Comparison of ENCODE assay signal across 35 cellular contexts in genomic region chr19:10393137-10393536, GRCh38.
"Had no signal": no experiment of that assay in that cellular context is flagged by ENCODE, and none has a peak within 500 bp of the region (broad histone marks: within the 10 kb centered on the region; RNA-seq: fewer than 3 reads in every experiment).

No MANE protein-coding gene starts in this region.

- H3K27me3 ChIP-seq: brain microvascular endothelial cell, foreskin keratinocyte, gastroesophageal sphincter had no signal

- ATAC-seq: activated CD8-positive, alpha-beta memory T cell treated with anti-CD3 and anti-CD28 coated beads, Interleukin-2, amount 10 ng/mL, durations not matched to agents 7 days and 5 days; activated CD8-positive, alpha-beta T cell treated with anti-CD3 and anti-CD28 coated beads, Interleukin-2, amount 10 ng/mL, durations not matched to agents 7 days and 5 days; effector memory CD8-positive, alpha-beta T cell; foreskin keratinocyte; gastroesophageal sphincter; SK-N-SH treated with all-trans-retinoic acid at 6 μM for 48 hours; T-helper 17 cell; WTC11 had no signal

- FAIRE-seq: astrocyte, bronchial epithelial cell, colon, endothelial cell of umbilical vein had no signal

- H3K27ac Mint-ChIP-seq: activated CD4-positive, alpha-beta memory T cell treated with anti-CD3 and anti-CD28 coated beads for 36 hours; activated CD8-positive, alpha-beta memory T cell treated with anti-CD3 and anti-CD28 coated beads, Interleukin-2, amount 10 ng/mL, durations not matched to agents 7 days and 5 days; activated CD8-positive, alpha-beta T cell treated with anti-CD3 and anti-CD28 coated beads, Interleukin-2, amount 10 ng/mL, durations not matched to agents 7 days and 5 days; activated naive CD4-positive, alpha-beta T cell treated with anti-CD3 and anti-CD28 coated beads for 36 hours; activated naive CD4-positive, alpha-beta T cell treated with anti-CD3 and anti-CD28 coated beads, Interleukin-2, amount 50 U/mL, for 24 hours; activated T-helper 1 cell treated with anti-CD3 and anti-CD28 coated beads, Interleukin-12 subunit alpha, Interleukin-12 subunit beta, Interleukin-2, Interleukin-4 antibody, amounts not matched to agents 30 ng/mL and 10 ng/mL and 1 ng/mL, durations not matched to agents 14 hours and 24 hours and 36 hours; activated T-helper 2 cell treated with anti-CD3 and anti-CD28 coated beads, Interferon-gamma antibody, Interleukin-2, Interleukin-4, amounts not matched to agents 10 μg/mL and 5 μg/mL and 100 μg/mL, durations not matched to agents 14 hours and 24 hours and 36 hours; T-helper 17 cell; T-helper 2 cell treated with Interferon-gamma antibody and Interleukin-4, amounts not matched to agents 5 μg/mL and 100 μg/mL, for 36 hours; WTC11 had no signal

- H3K27me3 Mint-ChIP-seq: activated CD4-positive, alpha-beta memory T cell treated with anti-CD3 and anti-CD28 coated beads for 36 hours; activated CD8-positive, alpha-beta memory T cell treated with anti-CD3 and anti-CD28 coated beads, Interleukin-2, amount 10 ng/mL, durations not matched to agents 7 days and 5 days; activated naive CD4-positive, alpha-beta T cell treated with anti-CD3 and anti-CD28 coated beads, Interleukin-2, amount 50 U/mL, for 24 hours; activated naive CD8-positive, alpha-beta T cell treated with anti-CD3 and anti-CD28 coated beads, Interleukin-2, amount 10 ng/mL, durations not matched to agents 7 days and 5 days; effector memory CD8-positive, alpha-beta T cell; T-helper 17 cell had no signal

- DNase-seq: activated CD4-positive, alpha-beta memory T cell treated with anti-CD3 and anti-CD28 coated beads for 36 hours; activated CD4-positive, alpha-beta T cell treated with anti-CD3 and anti-CD28 coated beads for 1 hour; activated CD4-positive, alpha-beta T cell treated with anti-CD3 and anti-CD28 coated beads for 4 hours; activated CD8-positive, alpha-beta memory T cell treated with anti-CD3 and anti-CD28 coated beads, Interleukin-2, amount 10 ng/mL, durations not matched to agents 7 days and 5 days; activated CD8-positive, alpha-beta memory T cell treated with anti-CD3 and anti-CD28 coated beads, Interleukin-2, amount 50 U/mL, for 4 hours; activated CD8-positive, alpha-beta T cell treated with anti-CD3 and anti-CD28 coated beads, Interleukin-2, amount 10 ng/mL, durations not matched to agents 7 days and 5 days; activated effector memory CD4-positive, alpha-beta T cell treated with anti-CD3 and anti-CD28 coated beads, Interleukin-2, amount 50 U/mL, for 16 hours; activated naive CD4-positive, alpha-beta T cell treated with anti-CD3 and anti-CD28 coated beads for 36 hours; activated naive CD8-positive, alpha-beta T cell treated with anti-CD3 and anti-CD28 coated beads, Interleukin-2, amount 10 ng/mL, durations not matched to agents 7 days and 5 days; activated T-cell treated with anti-CD3 and anti-CD28 coated beads, Interleukin-2, amount 50 U/mL, for 1 hour; activated T-cell treated with anti-CD3 and anti-CD28 coated beads, Interleukin-2, amount 50 U/mL, for 48 hours; amniotic stem cell; anterior cingulate cortex; brain microvascular endothelial cell; cortex of kidney; dermis blood vessel endothelial cell; effector CD4-positive, alpha-beta T cell; effector memory CD8-positive, alpha-beta T cell; foreskin keratinocyte; head of caudate nucleus; T-helper 1 cell; T-helper 17 cell; T1000 had no signal

- H3K4me3 Mint-ChIP-seq: activated CD4-positive, alpha-beta memory T cell treated with anti-CD3 and anti-CD28 coated beads for 36 hours; activated CD8-positive, alpha-beta memory T cell treated with anti-CD3 and anti-CD28 coated beads, Interleukin-2, amount 10 ng/mL, durations not matched to agents 7 days and 5 days; activated CD8-positive, alpha-beta T cell treated with anti-CD3 and anti-CD28 coated beads, Interleukin-2, amount 10 ng/mL, durations not matched to agents 7 days and 5 days; activated naive CD4-positive, alpha-beta T cell treated with anti-CD3 and anti-CD28 coated beads for 36 hours; activated naive CD4-positive, alpha-beta T cell treated with anti-CD3 and anti-CD28 coated beads, Interleukin-2, amount 50 U/mL, for 24 hours; activated naive CD8-positive, alpha-beta T cell treated with anti-CD3 and anti-CD28 coated beads, Interleukin-2, amount 10 ng/mL, durations not matched to agents 7 days and 5 days; activated T-helper 1 cell treated with anti-CD3 and anti-CD28 coated beads, Interleukin-12 subunit alpha, Interleukin-12 subunit beta, Interleukin-2, Interleukin-4 antibody, amounts not matched to agents 30 ng/mL and 10 ng/mL and 1 ng/mL, durations not matched to agents 14 hours and 24 hours and 36 hours; effector memory CD8-positive, alpha-beta T cell; T-helper 17 cell; T-helper 2 cell treated with Interferon-gamma antibody and Interleukin-4, amounts not matched to agents 5 μg/mL and 100 μg/mL, for 36 hours; WTC11 had no signal

- H3K4me1 ChIP-seq: foreskin keratinocyte had no signal

- H3K4me3 ChIP-seq: gastroesophageal sphincter had no signal

- H3K9me3 ChIP-seq: gastroesophageal sphincter had no signal

- H3K27ac ChIP-seq: brain microvascular endothelial cell, epithelial cell of prostate, foreskin keratinocyte, gastroesophageal sphincter had no signal

- H3K9me3 Mint-ChIP-seq: activated CD4-positive, alpha-beta memory T cell treated with anti-CD3 and anti-CD28 coated beads for 36 hours; activated naive CD4-positive, alpha-beta T cell treated with anti-CD3 and anti-CD28 coated beads for 36 hours; activated naive CD4-positive, alpha-beta T cell treated with anti-CD3 and anti-CD28 coated beads, Interleukin-2, amount 50 U/mL, for 24 hours; activated naive CD8-positive, alpha-beta T cell treated with anti-CD3 and anti-CD28 coated beads, Interleukin-2, amount 10 ng/mL, durations not matched to agents 7 days and 5 days; activated T-helper 1 cell treated with anti-CD3 and anti-CD28 coated beads, Interleukin-12 subunit alpha, Interleukin-12 subunit beta, Interleukin-2, Interleukin-4 antibody, amounts not matched to agents 30 ng/mL and 10 ng/mL and 1 ng/mL, durations not matched to agents 14 hours and 24 hours and 36 hours; activated T-helper 2 cell treated with anti-CD3 and anti-CD28 coated beads, Interferon-gamma antibody, Interleukin-2, Interleukin-4, amounts not matched to agents 10 μg/mL and 5 μg/mL and 100 μg/mL, durations not matched to agents 14 hours and 24 hours and 36 hours; effector memory CD8-positive, alpha-beta T cell; T-helper 2 cell treated with Interferon-gamma antibody and Interleukin-4, amounts not matched to agents 5 μg/mL and 100 μg/mL, for 36 hours; WTC11 had no signal
